Comparison of ENCODE assay signal across 1 cellular context in the genomic region with DNA sequence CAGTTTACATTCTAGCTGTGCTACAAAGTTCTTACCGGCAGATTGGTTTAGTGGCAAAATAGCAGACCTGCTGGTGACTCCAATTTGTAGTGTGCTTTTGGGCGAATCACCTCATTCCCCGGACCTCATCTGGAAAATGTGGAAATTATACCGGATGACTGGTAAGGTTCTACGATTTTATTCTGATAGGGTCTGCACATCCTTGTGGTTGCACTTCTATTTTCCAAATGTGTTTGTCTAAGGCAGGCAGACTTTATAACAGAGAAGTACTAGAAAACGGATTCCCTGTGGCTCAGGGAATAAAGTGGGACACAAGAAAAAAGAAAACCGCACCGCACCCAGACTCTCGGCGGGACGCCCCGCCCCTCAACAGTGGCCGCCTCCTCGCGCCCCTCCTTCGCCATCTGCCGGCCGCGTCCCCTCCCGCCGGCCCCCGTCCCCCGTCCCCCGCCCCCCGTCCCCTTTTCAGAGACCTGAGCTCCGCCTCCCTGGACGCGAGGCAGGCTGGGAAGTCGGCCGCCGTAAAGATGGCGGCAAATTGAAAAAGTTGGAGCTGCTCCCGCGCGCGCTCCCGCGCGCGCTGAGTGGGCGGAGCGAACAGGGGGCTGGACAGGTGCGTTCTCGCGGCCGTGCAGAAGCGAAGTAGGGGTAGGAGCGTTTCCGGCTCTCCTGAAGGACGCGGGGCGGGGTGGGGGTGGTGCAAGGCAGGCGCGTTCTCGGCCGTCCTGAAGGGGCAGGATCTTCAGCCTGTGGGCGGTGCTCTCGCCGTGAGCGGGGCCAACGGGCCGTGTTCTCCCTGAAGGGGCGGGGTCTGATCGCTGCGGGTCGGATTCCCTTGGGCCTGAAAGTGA.
TF ChIP-seq lines count a peak whose summit lies in the region.

No MANE protein-coding gene starts in this region.

TF ChIP-seq in HepG2, 621 proteins besides CTCF, POLR2A, EP300 and RAD21 (continued from another document and continues in another):
- TF ChIP-seq, protein P1, sequence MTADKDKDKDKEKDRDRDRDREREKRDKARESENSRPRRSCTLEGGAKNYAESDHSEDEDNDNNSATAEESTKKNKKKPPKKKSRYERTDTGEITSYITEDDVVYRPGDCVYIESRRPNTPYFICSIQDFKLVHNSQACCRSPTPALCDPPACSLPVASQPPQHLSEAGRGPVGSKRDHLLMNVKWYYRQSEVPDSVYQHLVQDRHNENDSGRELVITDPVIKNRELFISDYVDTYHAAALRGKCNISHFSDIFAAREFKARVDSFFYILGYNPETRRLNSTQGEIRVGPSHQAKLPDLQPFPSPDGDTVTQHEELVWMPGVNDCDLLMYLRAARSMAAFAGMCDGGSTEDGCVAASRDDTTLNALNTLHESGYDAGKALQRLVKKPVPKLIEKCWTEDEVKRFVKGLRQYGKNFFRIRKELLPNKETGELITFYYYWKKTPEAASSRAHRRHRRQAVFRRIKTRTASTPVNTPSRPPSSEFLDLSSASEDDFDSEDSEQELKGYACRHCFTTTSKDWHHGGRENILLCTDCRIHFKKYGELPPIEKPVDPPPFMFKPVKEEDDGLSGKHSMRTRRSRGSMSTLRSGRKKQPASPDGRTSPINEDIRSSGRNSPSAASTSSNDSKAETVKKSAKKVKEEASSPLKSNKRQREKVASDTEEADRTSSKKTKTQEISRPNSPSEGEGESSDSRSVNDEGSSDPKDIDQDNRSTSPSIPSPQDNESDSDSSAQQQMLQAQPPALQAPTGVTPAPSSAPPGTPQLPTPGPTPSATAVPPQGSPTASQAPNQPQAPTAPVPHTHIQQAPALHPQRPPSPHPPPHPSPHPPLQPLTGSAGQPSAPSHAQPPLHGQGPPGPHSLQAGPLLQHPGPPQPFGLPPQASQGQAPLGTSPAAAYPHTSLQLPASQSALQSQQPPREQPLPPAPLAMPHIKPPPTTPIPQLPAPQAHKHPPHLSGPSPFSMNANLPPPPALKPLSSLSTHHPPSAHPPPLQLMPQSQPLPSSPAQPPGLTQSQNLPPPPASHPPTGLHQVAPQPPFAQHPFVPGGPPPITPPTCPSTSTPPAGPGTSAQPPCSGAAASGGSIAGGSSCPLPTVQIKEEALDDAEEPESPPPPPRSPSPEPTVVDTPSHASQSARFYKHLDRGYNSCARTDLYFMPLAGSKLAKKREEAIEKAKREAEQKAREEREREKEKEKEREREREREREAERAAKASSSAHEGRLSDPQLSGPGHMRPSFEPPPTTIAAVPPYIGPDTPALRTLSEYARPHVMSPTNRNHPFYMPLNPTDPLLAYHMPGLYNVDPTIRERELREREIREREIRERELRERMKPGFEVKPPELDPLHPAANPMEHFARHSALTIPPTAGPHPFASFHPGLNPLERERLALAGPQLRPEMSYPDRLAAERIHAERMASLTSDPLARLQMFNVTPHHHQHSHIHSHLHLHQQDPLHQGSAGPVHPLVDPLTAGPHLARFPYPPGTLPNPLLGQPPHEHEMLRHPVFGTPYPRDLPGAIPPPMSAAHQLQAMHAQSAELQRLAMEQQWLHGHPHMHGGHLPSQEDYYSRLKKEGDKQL (CRISPR knock-in tag; IDR thresholded peaks at IDR 0.05; ENCODE audit: low read depth), result no peak
- TF ChIP-seq MYC (CRISPR knock-in tag; IDR thresholded peaks at IDR 0.05; ENCODE audit: borderline replicate concordance), result peak; percentile 54; the same call in 1 of the 2 replicates
- no peak for TF ChIP-seq U2AF1 (optimal IDR thresholded peaks at IDR 0.05; ENCODE audit: low read depth, low read length)
- no peak for TF ChIP-seq ZNF646 (CRISPR knock-in tag; IDR thresholded peaks at IDR 0.05)
- no peak for TF ChIP-seq ZSCAN25 (CRISPR knock-in tag; IDR thresholded peaks at IDR 0.05)
- TF ChIP-seq ELF3 (CRISPR knock-in tag; IDR thresholded peaks at IDR 0.05), result 0 out of 2 replicates have a peak, but pooled peaks have one; percentile 39
- TF ChIP-seq TFDP1 (CRISPR knock-in tag; IDR thresholded peaks at IDR 0.05; ENCODE audit: borderline replicate concordance), result peak; percentile 84
- TF ChIP-seq SKI (IDR thresholded peaks at IDR 0.05; ENCODE audit: partially characterized antibody), result no peak
- no peak for TF ChIP-seq ARNT (IDR thresholded peaks at IDR 0.05)
- no peak for TF ChIP-seq ZBTB7B (CRISPR knock-in tag; IDR thresholded peaks at IDR 0.05)
- TF ChIP-seq HOMEZ (CRISPR knock-in tag; IDR thresholded peaks at IDR 0.05; ENCODE audit: low read depth), result 0 out of 2 replicates have a peak, but pooled peaks have one; percentile 34
- no peak for TF ChIP-seq ZNF430 (CRISPR knock-in tag; IDR thresholded peaks at IDR 0.05)
- no peak for TF ChIP-seq ZBTB44 (CRISPR knock-in tag; IDR thresholded peaks at IDR 0.05)
- no peak for TF ChIP-seq ZSCAN29 (CRISPR knock-in tag; conservative IDR thresholded peaks at IDR 0.05)
- TF ChIP-seq NONO (IDR thresholded peaks at IDR 0.05), result no peak
- peak; percentile 55; the same call in 1 of the 2 replicates for TF ChIP-seq NONO (CRISPR knock-in tag; conservative IDR thresholded peaks at IDR 0.05)
- TF ChIP-seq, protein P2, sequence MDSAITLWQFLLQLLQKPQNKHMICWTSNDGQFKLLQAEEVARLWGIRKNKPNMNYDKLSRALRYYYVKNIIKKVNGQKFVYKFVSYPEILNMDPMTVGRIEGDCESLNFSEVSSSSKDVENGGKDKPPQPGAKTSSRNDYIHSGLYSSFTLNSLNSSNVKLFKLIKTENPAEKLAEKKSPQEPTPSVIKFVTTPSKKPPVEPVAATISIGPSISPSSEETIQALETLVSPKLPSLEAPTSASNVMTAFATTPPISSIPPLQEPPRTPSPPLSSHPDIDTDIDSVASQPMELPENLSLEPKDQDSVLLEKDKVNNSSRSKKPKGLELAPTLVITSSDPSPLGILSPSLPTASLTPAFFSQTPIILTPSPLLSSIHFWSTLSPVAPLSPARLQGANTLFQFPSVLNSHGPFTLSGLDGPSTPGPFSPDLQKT (CRISPR knock-in tag; IDR thresholded peaks at IDR 0.05; ENCODE audit: borderline replicate concordance), result no peak
- no peak for TF ChIP-seq NR1H2 (CRISPR knock-in tag; IDR thresholded peaks at IDR 0.05; ENCODE audit: borderline replicate concordance, low read depth)
- TF ChIP-seq ZBTB7A (CRISPR knock-in tag; IDR thresholded peaks at IDR 0.05), result no peak
- no peak for TF ChIP-seq FOXO1 (CRISPR knock-in tag; IDR thresholded peaks at IDR 0.05)
- TF ChIP-seq, protein P3, sequence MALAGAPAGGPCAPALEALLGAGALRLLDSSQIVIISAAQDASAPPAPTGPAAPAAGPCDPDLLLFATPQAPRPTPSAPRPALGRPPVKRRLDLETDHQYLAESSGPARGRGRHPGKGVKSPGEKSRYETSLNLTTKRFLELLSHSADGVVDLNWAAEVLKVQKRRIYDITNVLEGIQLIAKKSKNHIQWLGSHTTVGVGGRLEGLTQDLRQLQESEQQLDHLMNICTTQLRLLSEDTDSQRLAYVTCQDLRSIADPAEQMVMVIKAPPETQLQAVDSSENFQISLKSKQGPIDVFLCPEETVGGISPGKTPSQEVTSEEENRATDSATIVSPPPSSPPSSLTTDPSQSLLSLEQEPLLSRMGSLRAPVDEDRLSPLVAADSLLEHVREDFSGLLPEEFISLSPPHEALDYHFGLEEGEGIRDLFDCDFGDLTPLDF (CRISPR knock-in tag; IDR thresholded peaks at IDR 0.05), result no peak
- TF ChIP-seq, protein P4, sequence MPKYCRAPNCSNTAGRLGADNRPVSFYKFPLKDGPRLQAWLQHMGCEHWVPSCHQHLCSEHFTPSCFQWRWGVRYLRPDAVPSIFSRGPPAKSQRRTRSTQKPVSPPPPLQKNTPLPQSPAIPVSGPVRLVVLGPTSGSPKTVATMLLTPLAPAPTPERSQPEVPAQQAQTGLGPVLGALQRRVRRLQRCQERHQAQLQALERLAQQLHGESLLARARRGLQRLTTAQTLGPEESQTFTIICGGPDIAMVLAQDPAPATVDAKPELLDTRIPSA (CRISPR knock-in tag; IDR thresholded peaks at IDR 0.05; ENCODE audit: borderline replicate concordance), result no peak
- peak; percentile 81; the same call in 1 of the 2 replicates for TF ChIP-seq SP5 (CRISPR knock-in tag; IDR thresholded peaks at IDR 0.05; ENCODE audit: borderline replicate concordance, low read depth)
- 0 out of 2 replicates have a peak, but pooled peaks have one; percentile 46 for TF ChIP-seq REPIN1 (CRISPR knock-in tag; IDR thresholded peaks at IDR 0.05; ENCODE audit: borderline replicate concordance, low read depth)
- TF ChIP-seq, protein P5, sequence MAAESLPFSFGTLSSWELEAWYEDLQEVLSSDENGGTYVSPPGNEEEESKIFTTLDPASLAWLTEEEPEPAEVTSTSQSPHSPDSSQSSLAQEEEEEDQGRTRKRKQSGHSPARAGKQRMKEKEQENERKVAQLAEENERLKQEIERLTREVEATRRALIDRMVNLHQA (CRISPR knock-in tag; IDR thresholded peaks at IDR 0.05), result no peak
- no peak for TF ChIP-seq ETV6 (CRISPR knock-in tag; conservative IDR thresholded peaks at IDR 0.05)
- no peak for TF ChIP-seq PAF1 (CRISPR knock-in tag; IDR thresholded peaks at IDR 0.05)
- TF ChIP-seq SCMH1 (CRISPR knock-in tag; IDR thresholded peaks at IDR 0.05; ENCODE audit: borderline replicate concordance), result no peak
- TF ChIP-seq MATR3 (CRISPR knock-in tag; IDR thresholded peaks at IDR 0.05), result no peak
- TF ChIP-seq ZFP90 (CRISPR knock-in tag; IDR thresholded peaks at IDR 0.05; ENCODE audit: borderline replicate concordance), result no peak
- TF ChIP-seq ZNF256 (CRISPR knock-in tag; conservative IDR thresholded peaks at IDR 0.05), result no peak
